ENCODE assay signal across 11 cellular contexts in genomic region chr17:29705352-29705751, GRCh38.
DNase-seq lines count a peak whose midpoint lies in the region; ATAC-seq and TF ChIP-seq lines count a peak whose summit lies in the region.
"Had no signal": no experiment of that assay in that cellular context is flagged by ENCODE, and none has a peak within 500 bp of the region (broad histone marks: within the 10 kb centered on the region; RNA-seq: fewer than 3 reads in every experiment).

No MANE protein-coding gene starts in this region.

- H3K4me1 ChIP-seq in A673 (ENCODE audit: insufficient read depth, low read length, poor library complexity, severe bottlenecking) (peaks cover 40% of the 10 kb centered on the region), muscle layer of duodenum (ENCODE audit: control insufficient read depth in 1 of 2, insufficient read depth in 2 of 2, low read length in 2 of 2) (peaks cover 6 to 11% of the 10 kb centered on the region in 2 donors)

- peak overlapping the region; percentile 90 for H3K27ac Mint-ChIP-seq in activated T-helper 1 cell treated with anti-CD3 and anti-CD28 coated beads, Interleukin-12 subunit alpha, Interleukin-12 subunit beta, Interleukin-2, Interleukin-4 antibody, amounts not matched to agents 30 ng/mL and 10 ng/mL and 1 ng/mL, durations not matched to agents 14 hours and 24 hours and 36 hours

- H3K36me3 Mint-ChIP-seq in activated T-helper 1 cell treated with anti-CD3 and anti-CD28 coated beads, Interleukin-12 subunit alpha, Interleukin-12 subunit beta, Interleukin-2, Interleukin-4 antibody, amounts not matched to agents 30 ng/mL and 10 ng/mL and 1 ng/mL, durations not matched to agents 14 hours and 24 hours and 36 hours (ENCODE audit: low read depth), result peaks cover 10% of the 10 kb centered on the region

- CTCF ChIA-PET in A673 (lab: Charles Lee), result no interaction called here

- no peaks in the 10 kb centered on the region for H3K27me3 Mint-ChIP-seq in activated T-helper 1 cell treated with anti-CD3 and anti-CD28 coated beads, Interleukin-12 subunit alpha, Interleukin-12 subunit beta, Interleukin-2, Interleukin-4 antibody, amounts not matched to agents 30 ng/mL and 10 ng/mL and 1 ng/mL, durations not matched to agents 14 hours and 24 hours and 36 hours (ENCODE audit: insufficient read depth)

- no peak overlapping the region for H3K4me3 ChIP-seq in A673 (ENCODE audit: low read depth, low read length, poor library complexity, severe bottlenecking)
- H3K4me3 ChIP-seq in GM06990 (replicated peaks; ENCODE audit: low read depth, low read length), result peak overlapping the region; percentile 47
- no peak overlapping the region for H3K4me3 ChIP-seq in muscle layer of duodenum (ENCODE audit: low read depth in 1 of 2, low read length in 2 of 2)
- H3K4me3 ChIP-seq in MG63, result no peak overlapping the region

- POLR2A ChIA-PET in A673 (lab: Charles Lee; ENCODE audit: low non-redundant PET), result no interaction called here

- H3K4me1 Mint-ChIP-seq in activated T-helper 1 cell treated with anti-CD3 and anti-CD28 coated beads, Interleukin-12 subunit alpha, Interleukin-12 subunit beta, Interleukin-2, Interleukin-4 antibody, amounts not matched to agents 30 ng/mL and 10 ng/mL and 1 ng/mL, durations not matched to agents 14 hours and 24 hours and 36 hours (ENCODE audit: low read depth), result peaks cover 41% of the 10 kb centered on the region

- H3K36me3 ChIP-seq in A673 (ENCODE audit: insufficient read depth, low read length, poor library complexity, severe bottlenecking) (peaks cover 6% of the 10 kb centered on the region), GM06990 (ENCODE audit: control insufficient read depth, insufficient read depth, low read length) (peaks cover 1% of the 10 kb centered on the region; the same call in 1 of the 2 replicates), muscle layer of duodenum (ENCODE audit: control insufficient read depth in 1 of 2, insufficient read depth in 2 of 2, low read length in 2 of 2) (peaks cover 0 to 8% of the 10 kb centered on the region in 2 donors), MG63 (no peaks in the 10 kb centered on the region; the same call in 1 of the 2 replicates)

- H3K4me3 Mint-ChIP-seq in activated T-helper 1 cell treated with anti-CD3 and anti-CD28 coated beads, Interleukin-12 subunit alpha, Interleukin-12 subunit beta, Interleukin-2, Interleukin-4 antibody, amounts not matched to agents 30 ng/mL and 10 ng/mL and 1 ng/mL, durations not matched to agents 14 hours and 24 hours and 36 hours, result peak overlapping the region; percentile 63

- H3K27me3 ChIP-seq in A673 (replicated peaks; ENCODE audit: insufficient read depth, low read depth, low read length, poor library complexity) (no peaks in the 10 kb centered on the region), GM06990 (replicated peaks; ENCODE audit: control insufficient read depth, insufficient read depth, low read length) (no peaks in the 10 kb centered on the region), muscle layer of duodenum (ENCODE audit: low read depth, low read length) (no peaks in the 10 kb centered on the region), MG63 (no peaks in the 10 kb centered on the region)

- H3K27ac ChIP-seq in A673 (ENCODE audit: low read depth, low read length, poor library complexity, severe bottlenecking) (peak overlapping the region; percentile 75), muscle layer of duodenum (ENCODE audit: low read length) (peak overlapping the region; percentile 41)
- H3K27ac ChIP-seq: VCaP had no signal

- no TSS peak for BruUV-seq in A673 (replicated peaks; lab: Mats Ljungman, UMichigan)

- TF ChIP-seq CTCF in A673 (conservative IDR thresholded peaks at IDR 0.05; ENCODE audit: low read depth, low read length), result no peak
- no peak for TF ChIP-seq CTCF in GM06990 (IDR thresholded peaks at IDR 0.05; ENCODE audit: insufficient read depth, low read length, poor library complexity, severe bottlenecking)

- H3K9me3 ChIP-seq in A673 (ENCODE audit: low read depth, low read length, poor library complexity, severe bottlenecking) (no peaks in the 10 kb centered on the region), muscle layer of duodenum (ENCODE audit: control insufficient read depth in 1 of 2, low read length in 2 of 2) (no peaks in the 10 kb centered on the region), MG63 (no peaks in the 10 kb centered on the region)

- no peaks in the 10 kb centered on the region for H3K9me3 Mint-ChIP-seq in activated T-helper 1 cell treated with anti-CD3 and anti-CD28 coated beads, Interleukin-12 subunit alpha, Interleukin-12 subunit beta, Interleukin-2, Interleukin-4 antibody, amounts not matched to agents 30 ng/mL and 10 ng/mL and 1 ng/mL, durations not matched to agents 14 hours and 24 hours and 36 hours

- intact Hi-C loops in A673 (cut with micrococcal nuclease; ENCODE audit: unreplicated experiment), result no loop called here
- intact Hi-C loops in activated T-helper 1 cell treated with anti-CD3 and anti-CD28 coated beads, Interleukin-12 subunit alpha, Interleukin-12 subunit beta, Interleukin-2, Interleukin-4 antibody, amounts not matched to agents 30 ng/mL and 10 ng/mL and 1 ng/mL, durations not matched to agents 14 hours and 24 hours and 36 hours (cut with micrococcal nuclease), result loop anchor here (10.0 kb wide), 1 partner anchor 659 kb away; no protein-coding TSS in a partner anchor

- no peak for DNase-seq in A673 (ENCODE audit: low spot score)
- DNase-seq in GM06990 (ENCODE audit: extremely low read depth, insufficient read length), result no peak
- DNase-seq in activated T-helper 1 cell treated with anti-CD3 and anti-CD28 coated beads, Interleukin-12 subunit alpha, Interleukin-12 subunit beta, Interleukin-2, Interleukin-4 antibody, amounts not matched to agents 30 ng/mL and 10 ng/mL and 1 ng/mL, durations not matched to agents 14 hours and 24 hours and 36 hours (ENCODE audit: low spot score), result no peak
- no peak for DNase-seq in NOMO-1 treated with DMSO at 0.1 percent for 48 hours (lab: John Stamatoyannopoulos, UW; ENCODE audit: unreplicated experiment)
- DNase-seq in NCI-H69 (lab: John Stamatoyannopoulos, UW), result no peak
- no peak for DNase-seq in MG63
- DNase-seq: Kasumi-1, NCI-H2171 treated with DMSO at 0.1 percent for 48 hours had no signal

- ATAC-seq in GM18873 (IDR thresholded peaks at IDR 0.05; ENCODE audit: low FRiP score, unreplicated experiment), result no peak
